ENCODE assay signal across 8 cellular contexts in genomic region chr17:44210342-44211192, GRCh38. TPM values are rescaled to one million over a fixed set of nuclear protein-coding genes. Genes with fewer than 3 reads are reported as not detected.
DNase-seq lines count a peak whose midpoint lies in the region; ATAC-seq, FAIRE-seq and TF ChIP-seq lines count a peak whose summit lies in the region.

No MANE protein-coding gene starts in this region.

- intact Hi-C loops in dorsolateral prefrontal cortex (cut with DNase I), result loop anchor here in 1 of 2 donors (2.0 kb wide), 1 partner anchor 118 kb away; no protein-coding TSS in a partner anchor

- DNase-seq in GM12891 (ENCODE audit: insufficient read length, low spot score) (peak; percentile 96), NCI-H510A (lab: John Stamatoyannopoulos, UW) (peak; percentile 76), dorsolateral prefrontal cortex (peak; percentile 81 to 94 (median 88)), lung microvascular endothelial cell (ENCODE audit: low read depth in 2 of 2) (peak; percentile 92 to 93), NCI-H146 treated with DMSO at 0.1 percent for 48 hours (lab: John Stamatoyannopoulos, UW; ENCODE audit: unreplicated experiment) (no peak)
- DNase-seq in activated CD4-positive, alpha-beta T cell treated with anti-CD3 and anti-CD28 coated beads, Interleukin-2, amount 50 U/mL, for 24 hours (ENCODE audit: low read depth in 1 of 2, low spot score in 1 of 2), result peak; percentile 78 to 83
- peak; percentile 80 for DNase-seq in stimulated activated CD8-positive, alpha-beta memory T cell treated with anti-CD3 and anti-CD28 coated beads, Interleukin-12 subunit alpha, Interleukin-12 subunit beta, amount 100 ng/mL, for 1 hour (ENCODE audit: low read depth)

- FAIRE-seq in GM12891 (lab: Jason Lieb, UNC), result peak; percentile 95

- TF ChIP-seq POLR2A in GM12891 (IDR thresholded peaks at IDR 0.05; ENCODE audit: low read depth, low read length), result no peak

- ATAC-seq in HG02852 (IDR thresholded peaks at IDR 0.05; ENCODE audit: unreplicated experiment), result peak; percentile 81

- peak overlapping the region; percentile 63 to 95 (median 86) for H3K27ac ChIP-seq in dorsolateral prefrontal cortex

- peak overlapping the region in 45 of 59 donors; percentile 0 to 49 (median 22) for H3K4me3 ChIP-seq in dorsolateral prefrontal cortex

- no peaks in the 10 kb centered on the region for H3K27me3 ChIP-seq in dorsolateral prefrontal cortex

- peak; percentile 89 to 100 (median 99) for TF ChIP-seq CTCF in dorsolateral prefrontal cortex (IDR thresholded peaks at IDR 0.05 in 54 of 56, conservative IDR thresholded peaks at IDR 0.05 in 2 of 56; ENCODE audit: low read depth in 1 of 56, partially characterized antibody in 56 of 56)

TF ChIP-seq in GM12891, 5 proteins besides CTCF, POLR2A, EP300 and RAD21:
- TF ChIP-seq POLR2AphosphoS5 (IDR thresholded peaks at IDR 0.05; ENCODE audit: low read depth, low read length), result peak; percentile 65; the same call in 1 of the 2 replicates
- peak; percentile 31; the same call in 1 of the 2 replicates for TF ChIP-seq SPI1 (IDR thresholded peaks at IDR 0.05; ENCODE audit: low read depth, low read length)
- peak; percentile 8; the same call in 1 of the 2 replicates for TF ChIP-seq TAF1 (IDR thresholded peaks at IDR 0.05; ENCODE audit: low read depth, low read length)
- TF ChIP-seq PAX5 (IDR thresholded peaks at IDR 0.05; ENCODE audit: insufficient read depth, low read length, severe bottlenecking), result peak; percentile 58
- TF ChIP-seq POU2F2 (IDR thresholded peaks at IDR 0.05; ENCODE audit: low read depth, low read length), result peak; percentile 8; the same call in 1 of the 2 replicates

RNA-seq across cellular contexts. Expression of gene UBTF, which starts 8.9 kb away (rescaled TPM):
- polyA plus RNA-seq in GM12891 (2012; ENCODE audit: low read depth, missing spikeins), result 46.6 TPM
- total RNA-seq in dorsolateral prefrontal cortex, result 10 to 100 TPM; 56.2 to 94.1 (median 72.5) TPM
- total RNA-seq in lung microvascular endothelial cell, result 28.3 and 40.5 TPM in 2 replicates

RNA-seq across cellular contexts. Expression of gene ATXN7L3, which starts 10.9 kb away (rescaled TPM):
- 25.2 TPM for polyA plus RNA-seq in GM12891 (2012; ENCODE audit: low read depth, missing spikeins)
- total RNA-seq in dorsolateral prefrontal cortex, result 100 to 1,000 TPM in 119 of 120 experiments, 10 to 100 TPM in 1; 95.4 to 294 (median 207) TPM
- total RNA-seq in lung microvascular endothelial cell, result 26.8 and 41.7 TPM in 2 replicates

RNA-seq across cellular contexts. Expression of gene TMUB2, which starts 23.8 kb away (rescaled TPM):
- 22.5 TPM for polyA plus RNA-seq in GM12891 (2012; ENCODE audit: low read depth, missing spikeins)
- 10 to 100 TPM; 25.4 to 51.8 (median 37.8) TPM for total RNA-seq in dorsolateral prefrontal cortex
- 23.5 and 39.9 TPM in 2 replicates for total RNA-seq in lung microvascular endothelial cell

RNA-seq across cellular contexts. Expression of gene ASB16, which starts 40.1 kb away (rescaled TPM):
- 0.83 TPM for polyA plus RNA-seq in GM12891 (2012; ENCODE audit: low read depth, missing spikeins)
- total RNA-seq in dorsolateral prefrontal cortex, result 1 to 10 TPM in 26 of 120 experiments, under 1 TPM in 78, not detected in 16; 0.23 to 3.2 (median 0.64) TPM
- total RNA-seq in lung microvascular endothelial cell, result not detected in 2 replicates

RNA-seq across cellular contexts. Expression of gene SLC4A1, which starts 57.4 kb away (rescaled TPM):
- 0.03 TPM for polyA plus RNA-seq in GM12891 (2012; ENCODE audit: low read depth, missing spikeins)
- total RNA-seq in dorsolateral prefrontal cortex (1 to 10 TPM in 33 of 120 experiments, under 1 TPM in 62, not detected in 25; 0.08 to 6.2 (median 0.68) TPM), lung microvascular endothelial cell (not detected in 2 replicates)
